ENCODE assay signal across 25 cellular contexts in the genomic region with DNA sequence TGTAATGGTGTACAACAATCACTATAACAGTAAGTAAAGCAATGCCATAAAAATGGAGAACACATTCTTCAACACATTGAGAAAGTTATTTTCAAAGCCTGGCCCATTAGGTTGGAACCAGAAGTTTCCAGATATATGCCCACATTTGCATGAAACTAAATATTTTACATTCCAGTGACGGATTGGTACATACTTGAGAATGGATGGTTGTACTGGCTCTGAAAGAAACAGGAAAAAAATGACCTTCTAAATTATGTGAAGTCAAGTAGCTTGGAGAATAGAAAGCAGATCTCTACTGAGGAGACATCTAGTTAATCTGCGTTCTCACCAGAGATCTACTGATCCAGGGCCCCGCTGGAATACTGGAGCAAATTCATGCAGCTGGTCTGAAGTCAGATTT.
A peak's percentile ranks its signal among the peaks of the same experiment; 100 is the strongest.
DNase-seq lines count a peak whose midpoint lies in the region; FAIRE-seq and TF ChIP-seq lines count a peak whose summit lies in the region.
"Had no signal": no experiment of that assay in that cellular context is flagged by ENCODE, and none has a peak within 500 bp of the region (broad histone marks: within the 10 kb centered on the region; RNA-seq: fewer than 3 reads in every experiment).

No MANE protein-coding gene starts in this region.

- no peaks in the 10 kb centered on the region for H3K36me3 Mint-ChIP-seq in osteocyte (ENCODE audit: unreplicated experiment)
- H3K36me3 Mint-ChIP-seq: activated CD4-positive, alpha-beta memory T cell treated with anti-CD3 and anti-CD28 coated beads for 36 hours; CD4-positive, CD25-positive, alpha-beta regulatory T cell had no signal

- H3K4me3 Mint-ChIP-seq in osteocyte (ENCODE audit: unreplicated experiment) = no peak overlapping the region
- H3K4me3 Mint-ChIP-seq: activated B cell treated with CpG ODN at 0.5 μM for 24 hours; activated CD4-positive, alpha-beta memory T cell treated with anti-CD3 and anti-CD28 coated beads for 36 hours; activated naive CD8-positive, alpha-beta T cell treated with anti-CD3 and anti-CD28 coated beads, Interleukin-2, amount 50 U/mL, for 24 hours; CD4-positive, CD25-positive, alpha-beta regulatory T cell had no signal

- H3K27me3 Mint-ChIP-seq in osteocyte (ENCODE audit: unreplicated experiment) = no peaks in the 10 kb centered on the region
- H3K27me3 Mint-ChIP-seq: activated B cell treated with CpG ODN at 0.5 μM for 24 hours; activated CD4-positive, alpha-beta memory T cell treated with anti-CD3 and anti-CD28 coated beads for 36 hours; activated naive CD8-positive, alpha-beta T cell treated with anti-CD3 and anti-CD28 coated beads, Interleukin-2, amount 50 U/mL, for 24 hours; CD4-positive, CD25-positive, alpha-beta regulatory T cell had no signal

- no peak for TF ChIP-seq CTCF in foreskin fibroblast (IDR thresholded peaks at IDR 0.05; ENCODE audit: low read depth, low read length)
- no peak for TF ChIP-seq CTCF in osteocyte (IDR thresholded peaks at IDR 0.05)

- FAIRE-seq in HTR-8/SVneo (lab: Jason Lieb, UNC) (no peak), urothelium cell line (lab: Jason Lieb, UNC) (no peak)

- peak; percentile 15 for DNase-seq in AG20443 (ENCODE audit: low spot score)
- peak; percentile 70 for DNase-seq in astrocyte of the hippocampus (ENCODE audit: low read depth, low spot score)
- peak; percentile 28 to 54 for DNase-seq in foreskin fibroblast
- no peak for DNase-seq in osteocyte (ENCODE audit: extremely low spot score, unreplicated experiment)
- DNase-seq in HTR-8/SVneo (ENCODE audit: insufficient read length, low spot score) = no peak
- no peak for DNase-seq in NCI-H82 treated with DMSO at 0.1 percent for 48 hours (lab: John Stamatoyannopoulos, UW; ENCODE audit: unreplicated experiment)
- no peak for DNase-seq in urothelium cell line (ENCODE audit: low spot score)
- DNase-seq in A172 (ENCODE audit: low spot score) = no peak
- DNase-seq: ACHN; activated B cell treated with CpG ODN at 0.5 μM for 24 hours; activated CD4-positive, alpha-beta memory T cell treated with anti-CD3 and anti-CD28 coated beads for 36 hours; activated effector memory CD4-positive, alpha-beta T cell treated with anti-CD3 and anti-CD28 coated beads, Interleukin-2, amount 50 U/mL, for 16 hours; activated naive CD8-positive, alpha-beta T cell treated with anti-CD3 and anti-CD28 coated beads, Interleukin-2, amount 50 U/mL, for 24 hours; CD4-positive, CD25-positive, alpha-beta regulatory T cell; dermis blood vessel endothelial cell; DMS 273 treated with DMSO at 0.1 percent for 48 hours; GOT3; MM.1S; NCI-H146; NCI-H524 treated with DMSO at 0.1 percent for 48 hours; stomach had no signal

- no peak overlapping the region for H3K4me3 ChIP-seq in foreskin fibroblast (ENCODE audit: low read depth in 1 of 2, low read length in 2 of 2)
- H3K4me3 ChIP-seq: cardiac muscle cell, gastroesophageal sphincter, right atrium auricular region, stomach, tibial nerve had no signal

- H3K9me3 Mint-ChIP-seq in osteocyte (ENCODE audit: unreplicated experiment) = peaks cover 9% of the 10 kb centered on the region

- peaks cover 57% of the 10 kb centered on the region for H3K4me1 Mint-ChIP-seq in osteocyte (ENCODE audit: unreplicated experiment)
- H3K4me1 Mint-ChIP-seq: activated B cell treated with CpG ODN at 0.5 μM for 24 hours; activated naive CD8-positive, alpha-beta T cell treated with anti-CD3 and anti-CD28 coated beads, Interleukin-2, amount 50 U/mL, for 24 hours; CD4-positive, CD25-positive, alpha-beta regulatory T cell had no signal

- H3K27ac Mint-ChIP-seq in osteocyte (ENCODE audit: unreplicated experiment) = peak overlapping the region; percentile 92
- H3K27ac Mint-ChIP-seq: activated B cell treated with CpG ODN at 0.5 μM for 24 hours; activated CD4-positive, alpha-beta memory T cell treated with anti-CD3 and anti-CD28 coated beads for 36 hours; activated naive CD8-positive, alpha-beta T cell treated with anti-CD3 and anti-CD28 coated beads, Interleukin-2, amount 50 U/mL, for 24 hours; CD4-positive, CD25-positive, alpha-beta regulatory T cell had no signal

Comparison
In these comparisons a context has a peak if more than half of its experiments do, and no peak if none do; other contexts are left out.
1. DNase-seq: peak in AG20443 (single experiment), astrocyte of the hippocampus (single experiment) and foreskin fibroblast (2 of 2); none in osteocyte (single experiment), HTR-8/SVneo (single experiment), NCI-H82 treated with DMSO at 0.1 percent for 48 hours (single experiment), urothelium cell line (single experiment) and A172 (single experiment).